In the genomic region with DNA sequence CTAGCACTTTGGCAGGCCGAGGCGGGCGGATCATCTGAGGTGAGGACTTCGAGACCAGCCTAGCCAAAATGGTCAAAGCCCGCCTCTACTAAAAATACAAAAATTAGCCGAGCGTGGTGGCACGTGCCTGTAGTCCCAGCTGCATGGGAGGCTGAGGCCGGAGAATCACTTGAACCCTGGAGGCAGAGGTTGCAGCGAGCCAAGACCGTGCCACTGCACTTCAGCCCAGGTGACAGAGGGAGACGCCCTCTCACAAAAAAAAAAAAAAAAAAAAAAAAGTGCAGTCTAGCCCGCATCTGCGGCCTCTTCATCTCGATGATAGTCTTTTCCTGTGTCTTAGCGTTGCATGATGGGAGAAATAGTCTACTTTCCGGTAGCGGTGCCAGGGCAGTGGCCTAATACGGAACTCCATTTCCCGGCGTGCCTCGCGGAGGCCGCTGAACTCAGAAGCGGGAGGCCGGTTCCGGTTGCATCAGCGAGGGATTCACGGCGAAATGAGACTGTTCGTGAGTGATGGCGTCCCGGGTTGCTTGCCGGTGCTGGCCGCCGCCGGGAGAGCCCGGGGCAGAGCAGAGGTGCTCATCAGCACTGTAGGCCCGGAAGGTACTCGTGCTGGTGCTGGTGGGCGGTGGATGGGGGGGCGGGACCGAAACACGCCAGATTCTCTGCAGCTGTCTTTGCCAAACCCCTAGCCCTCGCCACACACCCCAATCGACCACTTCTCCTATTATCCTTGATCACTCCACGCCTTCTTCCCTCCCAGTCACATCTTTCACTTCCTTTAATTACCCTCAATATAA, we compare ENCODE assay signal across 8 cellular contexts. TPM values are rescaled to one million over a fixed set of nuclear protein-coding genes. Genes with fewer than 3 reads are reported as not detected.
DNase-seq lines count a peak whose midpoint lies in the region; ATAC-seq and TF ChIP-seq lines count a peak whose summit lies in the region.

A gene (plus strand): TSS at position 472 of the 800 bp plus-strand sequence. CDS start 23 bp downstream, at position 495.

- no peak for TF ChIP-seq CTCF in lung (IDR thresholded peaks at IDR 0.05; ENCODE audit: control extremely low read depth, extremely low read depth)

- H3K27me3 ChIP-seq in lung (ENCODE audit: control insufficient read depth, insufficient read depth) = no peaks in the 10 kb centered on the region

- ATAC-seq in GM19468 (IDR thresholded peaks at IDR 0.05; ENCODE audit: extremely low read depth, unreplicated experiment) (peak; percentile 95), lung (ENCODE audit: insufficient read depth, low FRiP score) (peak; percentile 95)

- 8 to 12% methylated on average over 47 of the region's 47 CpGs for WGBS in lung, 2 donors

- DNase-seq in COLO829 (ENCODE audit: low spot score) = peak; percentile 92
- peak; percentile 90 for DNase-seq in HS-5 (ENCODE audit: low read depth)
- DNase-seq in NK-92 (lab: John Stamatoyannopoulos, UW; ENCODE audit: unreplicated experiment) = peak; percentile 43
- peak; percentile 80 to 81 for DNase-seq in activated CD8-positive, alpha-beta memory T cell treated with anti-CD3 and anti-CD28 coated beads for 1 hour (ENCODE audit: extremely low read depth in 1 of 2, low read depth in 1 of 2)
- DNase-seq in effector CD8-positive, alpha-beta T cell (lab: John Stamatoyannopoulos, UW) = peak; percentile 83
- peak; percentile 96 for DNase-seq in lung (ENCODE audit: low spot score)
- peak; percentile 69 to 86 (median 85) for DNase-seq in stimulated activated CD4-positive, alpha-beta T cell treated with anti-CD3 and anti-CD28 coated beads, TNF-alpha, amount 100 ng/mL, for 4 hours (ENCODE audit: low read depth in 3 of 3)

- H3K36me3 ChIP-seq in lung (ENCODE audit: control insufficient read depth in 2 of 2, insufficient read depth in 2 of 2, low read length in 2 of 2) = peaks cover 17 to 20% of the 10 kb centered on the region in 2 donors

- H3K4me3 ChIP-seq in lung = peak within 1 kb of the TSS; percentile 96

- peaks cover 7 to 10% of the 10 kb centered on the region in 2 donors for H3K4me1 ChIP-seq in lung (ENCODE audit: control insufficient read depth in 2 of 2, insufficient read depth in 2 of 2, low read length in 2 of 2)

- H3K9me3 ChIP-seq in lung (ENCODE audit: control insufficient read depth in 2 of 2, insufficient read depth in 1 of 2, low read length in 1 of 2) = no peaks in the 10 kb centered on the region

- peak within 1 kb of the TSS; percentile 65 to 88 for H3K27ac ChIP-seq in lung (ENCODE audit: low read depth in 1 of 2, low read length in 1 of 2)

RNA-seq across cellular contexts. Expression of the gene that starts here (rescaled TPM):
- 100 to 1,000 TPM in 1 of 2 donors, 10 to 100 TPM in 1; 55.9 to 213 TPM for total RNA-seq in lung
- 100 to 1,000 TPM in 1 of 2 donors, 10 to 100 TPM in 1; 95.0 to 156 TPM for polyA plus RNA-seq in lung

Comparison
In these comparisons a context has a peak if more than half of its experiments do, and no peak if none do; other contexts are left out.
1. Peak in every context shown above with its lines: DNase-seq, ATAC-seq, H3K4me3 ChIP-seq and H3K27ac ChIP-seq.
2. DNase-seq: peak in every context shown above with its lines; median percentile 96 in lung; 92 in COLO829; 90 in HS-5; 85 in stimulated activated CD4-positive, alpha-beta T cell treated with anti-CD3 and anti-CD28 coated beads, TNF-alpha, amount 100 ng/mL, for 4 hours; 83 in effector CD8-positive, alpha-beta T cell; 80 in activated CD8-positive, alpha-beta memory T cell treated with anti-CD3 and anti-CD28 coated beads for 1 hour; 43 in NK-92.